ENCODE assay signal across 32 cellular contexts in the genomic region with DNA sequence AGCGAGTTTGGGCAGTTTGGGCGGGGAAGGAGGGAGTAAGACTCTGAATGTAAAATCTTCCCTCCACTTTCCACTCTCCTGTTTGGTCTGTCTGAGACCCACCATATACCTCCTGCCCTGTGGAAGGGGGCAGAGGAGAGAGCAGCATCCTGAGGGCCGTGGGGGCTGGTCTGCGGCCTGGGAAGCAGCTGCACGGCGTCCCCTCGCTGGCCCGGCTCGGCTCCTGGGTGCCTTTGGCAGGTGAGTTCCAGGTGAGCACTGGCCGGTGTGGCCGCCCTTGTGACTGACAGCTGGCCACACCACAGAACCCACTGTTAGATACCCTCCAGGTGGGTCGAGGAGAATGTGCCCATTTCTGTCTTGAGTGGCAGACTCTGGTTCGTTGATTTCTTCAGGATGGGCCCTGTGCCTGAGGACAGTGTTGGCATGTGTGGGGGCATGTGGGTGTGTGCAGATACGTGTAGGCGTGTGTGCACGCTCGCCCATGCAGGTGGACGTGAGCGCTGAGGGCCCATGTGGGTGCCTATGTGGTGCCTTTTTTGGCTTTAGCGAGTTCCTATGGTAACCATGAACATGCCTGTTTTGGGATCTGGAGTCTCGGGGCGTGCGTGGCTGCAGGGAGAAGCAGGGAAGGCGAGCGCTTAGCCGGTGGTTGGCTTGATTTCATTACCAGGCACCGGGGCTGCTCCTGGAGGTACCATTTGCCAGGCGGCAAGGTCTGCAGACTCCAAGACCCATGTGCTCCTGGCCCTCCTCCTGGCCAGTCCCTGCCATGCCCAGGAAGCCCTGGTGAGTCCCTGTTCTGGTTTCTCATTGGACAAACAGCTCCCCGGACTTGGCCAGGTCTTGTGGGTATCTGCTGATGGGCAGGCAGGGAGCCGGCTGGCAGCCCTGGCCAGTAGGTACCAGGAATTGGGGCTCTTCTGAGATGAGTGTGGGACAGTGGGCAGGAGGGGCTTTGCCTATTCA. TPM values are rescaled to one million over a fixed set of nuclear protein-coding genes. Genes with fewer than 3 reads are reported as not detected.
"Had no signal": no experiment of that assay in that cellular context is flagged by ENCODE, and none has a peak within 500 bp of the region (broad histone marks: within the 10 kb centered on the region; RNA-seq: fewer than 3 reads in every experiment).

No MANE protein-coding gene starts in this region.

- H3K9me3 Mint-ChIP-seq: activated B cell treated with CpG ODN at 0.5 μM for 24 hours; activated CD8-positive, alpha-beta T cell treated with anti-CD3 and anti-CD28 coated beads for 36 hours; activated naive CD4-positive, alpha-beta T cell treated with anti-CD3 and anti-CD28 coated beads, Interleukin-2, amount 50 U/mL, for 24 hours; activated naive CD8-positive, alpha-beta T cell treated with anti-CD3 and anti-CD28 coated beads, Interleukin-2, amount 50 U/mL, for 24 hours; activated T-cell treated with anti-CD3 and anti-CD28 coated beads, Interleukin-2, amount 50 U/mL, for 4 hours; activated T-helper 17 cell treated with anti-CD3 and anti-CD28 coated beads, Interleukin-2, amount 50 U/mL, for 72 hours; effector memory CD8-positive, alpha-beta T cell; nephron; stimulated activated naive B cell treated with anti-CD40 and anti-IgM and Interleukin-4, amounts not matched to agents 10 μg/mL and 1 μg/mL and 100 μg/mL, for 72 hours; T-helper 2 cell treated with Interferon-gamma antibody and Interleukin-4, amounts not matched to agents 5 μg/mL and 100 μg/mL, for 36 hours had no signal

- H3K36me3 Mint-ChIP-seq: activated naive CD4-positive, alpha-beta T cell treated with anti-CD3 and anti-CD28 coated beads, Interleukin-2, amount 50 U/mL, for 24 hours had no signal

- ATAC-seq: activated CD8-positive, alpha-beta T cell treated with anti-CD3 and anti-CD28 coated beads for 36 hours; activated naive CD8-positive, alpha-beta T cell treated with anti-CD3 and anti-CD28 coated beads, Interleukin-2, amount 50 U/mL, for 24 hours; activated T-cell treated with anti-CD3 and anti-CD28 coated beads, Interleukin-2, amount 50 U/mL, for 4 hours; activated T-helper 17 cell treated with anti-CD3 and anti-CD28 coated beads, Interleukin-2, amount 50 U/mL, for 72 hours; effector memory CD8-positive, alpha-beta T cell; gastroesophageal sphincter; left lung; lower lobe of right lung; stimulated activated naive B cell treated with anti-CD40 and anti-IgM and Interleukin-4, amounts not matched to agents 10 μg/mL and 1 μg/mL and 100 μg/mL, for 72 hours had no signal

- H3K4me2 ChIP-seq: smooth muscle cell had no signal

- H3K27me3 Mint-ChIP-seq: activated B cell treated with CpG ODN at 0.5 μM for 24 hours; activated naive CD4-positive, alpha-beta T cell treated with anti-CD3 and anti-CD28 coated beads, Interleukin-2, amount 50 U/mL, for 24 hours; activated T-helper 17 cell treated with anti-CD3 and anti-CD28 coated beads, Interleukin-2, amount 50 U/mL, for 72 hours; effector memory CD8-positive, alpha-beta T cell; stimulated activated naive B cell treated with anti-CD40 and anti-IgM and Interleukin-4, amounts not matched to agents 10 μg/mL and 1 μg/mL and 100 μg/mL, for 72 hours had no signal

- H3K4me3 Mint-ChIP-seq: activated B cell treated with CpG ODN at 0.5 μM for 24 hours; activated CD8-positive, alpha-beta T cell treated with anti-CD3 and anti-CD28 coated beads for 36 hours; activated naive CD4-positive, alpha-beta T cell treated with anti-CD3 and anti-CD28 coated beads, Interleukin-2, amount 50 U/mL, for 24 hours; activated naive CD8-positive, alpha-beta T cell treated with anti-CD3 and anti-CD28 coated beads, Interleukin-2, amount 50 U/mL, for 24 hours; activated T-cell treated with anti-CD3 and anti-CD28 coated beads, Interleukin-2, amount 50 U/mL, for 4 hours; activated T-helper 17 cell treated with anti-CD3 and anti-CD28 coated beads, Interleukin-2, amount 50 U/mL, for 72 hours; effector memory CD8-positive, alpha-beta T cell; nephron; stimulated activated naive B cell treated with anti-CD40 and anti-IgM and Interleukin-4, amounts not matched to agents 10 μg/mL and 1 μg/mL and 100 μg/mL, for 72 hours; T-helper 2 cell treated with Interferon-gamma antibody and Interleukin-4, amounts not matched to agents 5 μg/mL and 100 μg/mL, for 36 hours had no signal

- H3K36me3 ChIP-seq: gastroesophageal sphincter, lower lobe of right lung, right atrium auricular region, uterus had no signal

- H2AFZ ChIP-seq: parathyroid adenoma had no signal

- H3K9me3 ChIP-seq: gastroesophageal sphincter, left lung, lower lobe of right lung, neutrophil, right atrium auricular region, testis, uterus had no signal

- H3K4me1 ChIP-seq: gastroesophageal sphincter, lower lobe of right lung, parathyroid adenoma, right atrium auricular region, uterus had no signal

- H3K4me3 ChIP-seq: gastroesophageal sphincter, left lung, lower lobe of right lung, right atrium auricular region, smooth muscle cell, testis, uterus had no signal

- H3K4me1 Mint-ChIP-seq: nephron had no signal

- H3K27ac ChIP-seq: gastroesophageal sphincter, left lung, lower lobe of right lung, neutrophil, parathyroid adenoma, right atrium auricular region, testis, uterus had no signal

- DNase-seq: activated B cell treated with CpG ODN at 0.5 μM for 24 hours; activated CD4-positive, alpha-beta T cell treated with anti-CD3 and anti-CD28 coated beads, Interleukin-2, amount 50 U/mL, for 1 hour; activated CD8-positive, alpha-beta T cell treated with anti-CD3 and anti-CD28 coated beads for 36 hours; activated naive CD8-positive, alpha-beta T cell treated with anti-CD3 and anti-CD28 coated beads, Interleukin-2, amount 50 U/mL, for 24 hours; activated T-cell treated with anti-CD3 and anti-CD28 coated beads, Interleukin-2, amount 50 U/mL, for 4 hours; cortex of kidney; effector memory CD8-positive, alpha-beta T cell; hippocampal formation; kidney glomerular epithelial cell; lower lobe of right lung; mesendoderm; stimulated activated CD4-positive, alpha-beta T cell treated with anti-CD3 and anti-CD28 coated beads, Interleukin-1b, Interleukin-23, amount 100 ng/mL, for 48 hours; stimulated activated naive B cell treated with anti-CD40 and anti-IgM and Interleukin-4, amounts not matched to agents 10 μg/mL and 1 μg/mL and 100 μg/mL, for 72 hours; T-helper 1 cell; testis; trophoblast cell; uterus had no signal

- H3K27ac Mint-ChIP-seq: activated B cell treated with CpG ODN at 0.5 μM for 24 hours; activated CD8-positive, alpha-beta T cell treated with anti-CD3 and anti-CD28 coated beads for 36 hours; activated naive CD4-positive, alpha-beta T cell treated with anti-CD3 and anti-CD28 coated beads, Interleukin-2, amount 50 U/mL, for 24 hours; activated naive CD8-positive, alpha-beta T cell treated with anti-CD3 and anti-CD28 coated beads, Interleukin-2, amount 50 U/mL, for 24 hours; activated T-helper 17 cell treated with anti-CD3 and anti-CD28 coated beads, Interleukin-2, amount 50 U/mL, for 72 hours; effector memory CD8-positive, alpha-beta T cell; nephron; stimulated activated naive B cell treated with anti-CD40 and anti-IgM and Interleukin-4, amounts not matched to agents 10 μg/mL and 1 μg/mL and 100 μg/mL, for 72 hours; T-helper 2 cell treated with Interferon-gamma antibody and Interleukin-4, amounts not matched to agents 5 μg/mL and 100 μg/mL, for 36 hours had no signal

- H3K9ac ChIP-seq: parathyroid adenoma had no signal

- H3K27me3 ChIP-seq: neutrophil, right atrium auricular region, testis, uterus had no signal

RNA-seq across cellular contexts. Expression of gene CCDC92B, which starts 59.2 kb away (rescaled TPM):
- total RNA-seq: activated B cell treated with CpG ODN at 0.5 μM for 24 hours, endothelial cell of umbilical vein, fibroblast of lung, fibroblast of villous mesenchyme, mononuclear cell, pulmonary artery endothelial cell, right atrium auricular region, smooth muscle cell had no signal
- polyA plus RNA-seq: endothelial cell of umbilical vein, fibroblast of lung, smooth muscle cell had no signal
